In the genomic region with DNA sequence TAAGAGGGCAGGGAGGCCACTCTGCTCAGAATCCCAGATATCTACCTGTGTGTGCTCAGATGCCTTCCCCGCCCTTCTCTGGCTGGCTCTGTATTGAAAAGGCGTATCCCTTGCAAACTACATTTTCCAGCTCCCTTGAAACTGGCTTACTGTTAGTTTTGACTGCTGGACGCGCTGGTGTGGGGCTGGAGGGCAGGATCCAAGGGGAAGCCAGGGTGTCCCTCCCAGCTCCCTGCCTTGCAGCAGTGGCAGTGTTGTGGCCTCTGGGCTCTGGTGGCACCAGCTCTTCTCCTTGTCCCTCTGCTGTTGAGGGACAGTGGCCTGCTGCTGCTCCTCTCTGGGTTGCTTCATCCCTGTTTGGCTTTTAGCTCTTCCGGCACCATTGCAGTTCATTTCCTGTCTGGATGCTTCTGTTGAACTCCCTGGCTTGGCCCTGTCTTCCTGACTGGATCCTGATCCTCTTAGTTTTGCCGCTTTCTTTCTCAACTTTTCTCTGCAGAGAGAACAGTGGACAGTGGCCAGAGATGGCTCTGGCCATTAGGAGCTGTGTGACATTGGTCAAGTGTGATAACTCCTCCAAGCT, we compare ENCODE assay signal across 20 cellular contexts.
DNase-seq lines count a peak whose midpoint lies in the region; ATAC-seq and TF ChIP-seq lines count a peak whose summit lies in the region.
"Had no signal": no experiment of that assay in that cellular context is flagged by ENCODE, and none has a peak within 500 bp of the region (broad histone marks: within the 10 kb centered on the region; RNA-seq: fewer than 3 reads in every experiment).

No MANE protein-coding gene starts in this region.

- no peaks in the 10 kb centered on the region for H3K9me3 ChIP-seq in hepatocyte (ENCODE audit: low read depth)
- H3K9me3 ChIP-seq: colonic mucosa had no signal

- H3K4me3 Mint-ChIP-seq in activated T-helper 2 cell treated with anti-CD3 and anti-CD28 coated beads, Interferon-gamma antibody, Interleukin-2, Interleukin-4, amounts not matched to agents 10 μg/mL and 5 μg/mL and 100 μg/mL, durations not matched to agents 14 hours and 24 hours and 36 hours (ENCODE audit: low read depth): no peak overlapping the region
- H3K4me3 Mint-ChIP-seq: activated CD8-positive, alpha-beta memory T cell treated with anti-CD3 and anti-CD28 coated beads, Interleukin-2, amount 10 ng/mL, durations not matched to agents 7 days and 5 days; natural killer cell had no signal

- peak overlapping the region; percentile 7 for H3K27ac Mint-ChIP-seq in activated T-helper 2 cell treated with anti-CD3 and anti-CD28 coated beads, Interferon-gamma antibody, Interleukin-2, Interleukin-4, amounts not matched to agents 10 μg/mL and 5 μg/mL and 100 μg/mL, durations not matched to agents 14 hours and 24 hours and 36 hours
- H3K27ac Mint-ChIP-seq: activated CD8-positive, alpha-beta memory T cell treated with anti-CD3 and anti-CD28 coated beads, Interleukin-2, amount 10 ng/mL, durations not matched to agents 7 days and 5 days; natural killer cell had no signal

- H3K27ac ChIP-seq in hepatocyte: peak overlapping the region; percentile 75
- H3K27ac ChIP-seq: colonic mucosa, SK-N-MC had no signal

- H3K4me2 ChIP-seq in hepatocyte: no peak overlapping the region

- DNase-seq in NCI-H69 (lab: John Stamatoyannopoulos, UW): peak; percentile 13
- no peak for DNase-seq in activated T-helper 2 cell treated with anti-CD3 and anti-CD28 coated beads, Interferon-gamma antibody, Interleukin-2, Interleukin-4, amounts not matched to agents 10 μg/mL and 5 μg/mL and 100 μg/mL, durations not matched to agents 14 hours and 24 hours and 36 hours (ENCODE audit: low spot score)
- no peak for DNase-seq in hepatocyte (ENCODE audit: low spot score)
- peak; percentile 59 for DNase-seq in posterior vena cava (ENCODE audit: low spot score)
- no peak for DNase-seq in NCI-H2227 (lab: John Stamatoyannopoulos, UW; ENCODE audit: unreplicated experiment)
- DNase-seq in CD1c-positive myeloid dendritic cell (ENCODE audit: extremely low spot score): no peak
- DNase-seq: activated CD4-positive, CD25-positive, alpha-beta regulatory T cell treated with anti-CD3 and anti-CD28 coated beads, Interleukin-2, amount 50 U/mL, for 72 hours; activated CD8-positive, alpha-beta memory T cell treated with anti-CD3 and anti-CD28 coated beads, Interleukin-2, amount 10 ng/mL, durations not matched to agents 7 days and 5 days; activated naive CD4-positive, alpha-beta T cell; AML-193; GDM1; natural killer cell; NCI-H1694; NCI-H446 treated with DMSO at 0.1 percent for 48 hours; retina; stimulated activated CD4-positive, alpha-beta T cell treated with anti-CD3 and anti-CD28 coated beads, Interleukin-1b, Interleukin-23, amount 100 ng/mL, for 48 hours; T1000 had no signal

- intact Hi-C loops in activated T-helper 2 cell treated with anti-CD3 and anti-CD28 coated beads, Interferon-gamma antibody, Interleukin-2, Interleukin-4, amounts not matched to agents 10 μg/mL and 5 μg/mL and 100 μg/mL, durations not matched to agents 14 hours and 24 hours and 36 hours (cut with micrococcal nuclease): no loop called here
- intact Hi-C loops in posterior vena cava (cut with DNase I): loop anchor here (10.0 kb wide), 3 partner anchors 176 to 466 kb away; no protein-coding TSS in a partner anchor

- H3K4me3 ChIP-seq in hepatocyte: no peak overlapping the region
- H3K4me3 ChIP-seq: colonic mucosa, SK-N-MC had no signal

- no peak for ATAC-seq in HG03469 (IDR thresholded peaks at IDR 0.05; ENCODE audit: unreplicated experiment)
- ATAC-seq: activated CD8-positive, alpha-beta memory T cell treated with anti-CD3 and anti-CD28 coated beads, Interleukin-2, amount 10 ng/mL, durations not matched to agents 7 days and 5 days; natural killer cell had no signal

- no peak for TF ChIP-seq CTCF in hepatocyte (IDR thresholded peaks at IDR 0.05; ENCODE audit: poor library complexity)

- no peaks in the 10 kb centered on the region for H3K9me2 ChIP-seq in hepatocyte (replicated peaks; ENCODE audit: insufficient read depth)

- H3K27me3 ChIP-seq in hepatocyte: no peaks in the 10 kb centered on the region
- H3K27me3 ChIP-seq: colonic mucosa had no signal

- H3K27me3 Mint-ChIP-seq in activated T-helper 2 cell treated with anti-CD3 and anti-CD28 coated beads, Interferon-gamma antibody, Interleukin-2, Interleukin-4, amounts not matched to agents 10 μg/mL and 5 μg/mL and 100 μg/mL, durations not matched to agents 14 hours and 24 hours and 36 hours (ENCODE audit: low read depth): no peaks in the 10 kb centered on the region
- H3K27me3 Mint-ChIP-seq: activated CD8-positive, alpha-beta memory T cell treated with anti-CD3 and anti-CD28 coated beads, Interleukin-2, amount 10 ng/mL, durations not matched to agents 7 days and 5 days had no signal

- peaks cover 5% of the 10 kb centered on the region for H3K36me3 Mint-ChIP-seq in activated T-helper 2 cell treated with anti-CD3 and anti-CD28 coated beads, Interferon-gamma antibody, Interleukin-2, Interleukin-4, amounts not matched to agents 10 μg/mL and 5 μg/mL and 100 μg/mL, durations not matched to agents 14 hours and 24 hours and 36 hours (ENCODE audit: low read depth)
- H3K36me3 Mint-ChIP-seq: activated CD8-positive, alpha-beta memory T cell treated with anti-CD3 and anti-CD28 coated beads, Interleukin-2, amount 10 ng/mL, durations not matched to agents 7 days and 5 days; natural killer cell had no signal

- no peaks in the 10 kb centered on the region for H3K36me3 ChIP-seq in hepatocyte (replicated peaks; ENCODE audit: insufficient read depth, low read depth)
- H3K36me3 ChIP-seq: colonic mucosa had no signal

- H2AFZ ChIP-seq in hepatocyte: no peak overlapping the region

- WGBS in hepatocyte (ENCODE audit: low lambda C conversion rate, missing lambda C conversion rate): 91% methylated on average over 6 of the region's 6 CpGs

- H4K20me1 ChIP-seq in hepatocyte (ENCODE audit: insufficient read depth, poor library complexity, severe bottlenecking): no peaks in the 10 kb centered on the region

- H3K4me1 Mint-ChIP-seq in activated T-helper 2 cell treated with anti-CD3 and anti-CD28 coated beads, Interferon-gamma antibody, Interleukin-2, Interleukin-4, amounts not matched to agents 10 μg/mL and 5 μg/mL and 100 μg/mL, durations not matched to agents 14 hours and 24 hours and 36 hours (ENCODE audit: low read depth): no peaks in the 10 kb centered on the region
- H3K4me1 Mint-ChIP-seq: activated CD8-positive, alpha-beta memory T cell treated with anti-CD3 and anti-CD28 coated beads, Interleukin-2, amount 10 ng/mL, durations not matched to agents 7 days and 5 days; natural killer cell had no signal

- peaks cover 20% of the 10 kb centered on the region for H3K4me1 ChIP-seq in hepatocyte (ENCODE audit: insufficient read depth)
- H3K4me1 ChIP-seq: colonic mucosa had no signal

- H3K9me3 Mint-ChIP-seq in activated T-helper 2 cell treated with anti-CD3 and anti-CD28 coated beads, Interferon-gamma antibody, Interleukin-2, Interleukin-4, amounts not matched to agents 10 μg/mL and 5 μg/mL and 100 μg/mL, durations not matched to agents 14 hours and 24 hours and 36 hours: no peaks in the 10 kb centered on the region
- H3K9me3 Mint-ChIP-seq: natural killer cell had no signal

- H3K79me2 ChIP-seq in hepatocyte: no peaks in the 10 kb centered on the region

Comparison
In these comparisons a context has a peak if more than half of its experiments do, and no peak if none do; other contexts are left out.
1. DNase-seq: peak in NCI-H69 (single experiment) and posterior vena cava (single experiment); none in activated T-helper 2 cell treated with anti-CD3 and anti-CD28 coated beads, Interferon-gamma antibody, Interleukin-2, Interleukin-4, amounts not matched to agents 10 μg/mL and 5 μg/mL and 100 μg/mL, durations not matched to agents 14 hours and 24 hours and 36 hours (single experiment), hepatocyte (single experiment), NCI-H2227 (single experiment) and CD1c-positive myeloid dendritic cell (single experiment).